ENCODE assay signal across 22 cellular contexts in the genomic region with DNA sequence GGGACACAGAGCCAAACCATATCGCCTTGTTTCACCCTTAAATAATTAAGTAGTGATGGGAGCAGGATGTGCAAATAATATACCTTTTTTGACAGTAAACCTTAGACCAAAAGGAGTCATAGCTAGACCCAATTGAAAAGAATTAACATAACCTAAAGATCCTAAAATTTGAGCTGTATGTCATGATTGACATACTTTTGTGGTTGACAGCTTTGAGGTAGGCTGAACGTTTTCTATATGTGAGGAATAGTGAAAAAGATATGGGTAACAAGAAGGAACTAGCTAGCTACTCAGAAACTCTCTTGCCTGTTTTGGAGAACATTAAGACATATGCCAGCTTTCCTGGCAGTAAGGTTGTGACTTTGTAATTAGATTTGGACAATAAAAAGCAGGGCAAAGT.
DNase-seq lines count a peak whose midpoint lies in the region; ATAC-seq and TF ChIP-seq lines count a peak whose summit lies in the region.
"Had no signal": no experiment of that assay in that cellular context is flagged by ENCODE, and none has a peak within 500 bp of the region (broad histone marks: within the 10 kb centered on the region; RNA-seq: fewer than 3 reads in every experiment).

No MANE protein-coding gene starts in this region.

- H3K27ac ChIP-seq in Panc1 (ENCODE audit: low read length) (peak overlapping the region; percentile 71), fibroblast of lung (ENCODE audit: insufficient read depth, low read length) (no peak overlapping the region)
- H3K27ac ChIP-seq: psoas muscle had no signal

- POLR2A ChIA-PET in Panc1 (lab: Charles Lee) = no interaction called here

- H3K4me2 ChIP-seq in fibroblast of lung (ENCODE audit: extremely low read depth, insufficient read depth, low read length) = peak overlapping the region; percentile 46

- H3K4me1 Mint-ChIP-seq in activated CD8-positive, alpha-beta memory T cell treated with anti-CD3 and anti-CD28 coated beads, Interleukin-2, amount 10 ng/mL, durations not matched to agents 7 days and 5 days = peaks cover 28% of the 10 kb centered on the region
- H3K4me1 Mint-ChIP-seq in stimulated activated naive CD8-positive, alpha-beta T cell treated with anti-CD3 and anti-CD28 coated beads, Interleukin-15, amount 100 ng/mL, for 72 hours = peaks cover 9% of the 10 kb centered on the region
- H3K4me1 Mint-ChIP-seq: central memory CD8-positive, alpha-beta T cell; memory B cell had no signal

- CTCF ChIA-PET in activated CD8-positive, alpha-beta memory T cell treated with anti-CD3 and anti-CD28 coated beads, Interleukin-2, amount 10 ng/mL, durations not matched to agents 7 days and 5 days (lab: Charles Lee) = no interaction called here
- CTCF ChIA-PET in Panc1 (lab: Charles Lee) = no interaction called here

- H3K36me3 Mint-ChIP-seq in activated CD8-positive, alpha-beta memory T cell treated with anti-CD3 and anti-CD28 coated beads, Interleukin-2, amount 10 ng/mL, durations not matched to agents 7 days and 5 days = peaks cover 6% of the 10 kb centered on the region
- H3K36me3 Mint-ChIP-seq: activated naive CD4-positive, alpha-beta T cell treated with anti-CD3 and anti-CD28 coated beads, Interleukin-2, amount 50 U/mL, for 24 hours; memory B cell had no signal

- intact Hi-C loops in Panc1 (cut with micrococcal nuclease; ENCODE audit: unreplicated experiment) = no loop called here

- H3K4me3 ChIP-seq in Panc1 (ENCODE audit: low read depth in 2 of 2, low read length in 2 of 2) = no peak overlapping the region
- no peak overlapping the region for H3K4me3 ChIP-seq in fibroblast of lung (replicated peaks in 1 of 4; ENCODE audit: control extremely low read depth in 1 of 4, insufficient read depth in 1 of 4, low read depth in 3 of 4, low read length in 4 of 4)
- H3K4me3 ChIP-seq: psoas muscle had no signal

- in situ Hi-C loops in Panc1 (cut with HindIII; ENCODE audit: low pct_unique_long_range_greater_than_20kb, low sequenced_read_pairs) = no loop called here

- H4K20me1 ChIP-seq in fibroblast of lung (ENCODE audit: control insufficient read depth, extremely low read depth, insufficient read depth, low read length) = no peaks in the 10 kb centered on the region

- H3K9me3 Mint-ChIP-seq in activated CD8-positive, alpha-beta memory T cell treated with anti-CD3 and anti-CD28 coated beads, Interleukin-2, amount 10 ng/mL, durations not matched to agents 7 days and 5 days (ENCODE audit: low read depth) = no peaks in the 10 kb centered on the region
- H3K9me3 Mint-ChIP-seq in stimulated activated naive CD8-positive, alpha-beta T cell treated with anti-CD3 and anti-CD28 coated beads, Interleukin-15, amount 100 ng/mL, for 72 hours = peaks cover 0 to 7% of the 10 kb centered on the region in 2 donors
- H3K9me3 Mint-ChIP-seq: activated naive CD4-positive, alpha-beta T cell treated with anti-CD3 and anti-CD28 coated beads, Interleukin-2, amount 50 U/mL, for 24 hours; activated T-helper 1 cell treated with anti-CD3 and anti-CD28 coated beads, Interleukin-12 subunit alpha, Interleukin-12 subunit beta, Interleukin-2, Interleukin-4 antibody, amounts not matched to agents 30 ng/mL and 10 ng/mL and 1 ng/mL, durations not matched to agents 14 hours and 24 hours and 36 hours; central memory CD8-positive, alpha-beta T cell had no signal

- H3K27ac Mint-ChIP-seq in activated CD8-positive, alpha-beta memory T cell treated with anti-CD3 and anti-CD28 coated beads, Interleukin-2, amount 10 ng/mL, durations not matched to agents 7 days and 5 days = peak overlapping the region; percentile 52
- H3K27ac Mint-ChIP-seq in stimulated activated naive CD8-positive, alpha-beta T cell treated with anti-CD3 and anti-CD28 coated beads, Interleukin-15, amount 100 ng/mL, for 72 hours = peak overlapping the region in 1 of 2 donors; percentile 58
- H3K27ac Mint-ChIP-seq: activated naive CD4-positive, alpha-beta T cell treated with anti-CD3 and anti-CD28 coated beads, Interleukin-2, amount 50 U/mL, for 24 hours; activated T-helper 1 cell treated with anti-CD3 and anti-CD28 coated beads, Interleukin-12 subunit alpha, Interleukin-12 subunit beta, Interleukin-2, Interleukin-4 antibody, amounts not matched to agents 30 ng/mL and 10 ng/mL and 1 ng/mL, durations not matched to agents 14 hours and 24 hours and 36 hours; memory B cell had no signal

- no peaks in the 10 kb centered on the region for H3K9me3 ChIP-seq in Panc1 (ENCODE audit: control insufficient read depth, insufficient read depth, low read depth, low read length)
- no peaks in the 10 kb centered on the region for H3K9me3 ChIP-seq in fibroblast of lung (ENCODE audit: control insufficient read depth, insufficient read depth, low read depth, low read length)
- H3K9me3 ChIP-seq: psoas muscle had no signal

- no peak for ATAC-seq in activated CD8-positive, alpha-beta memory T cell treated with anti-CD3 and anti-CD28 coated beads, Interleukin-2, amount 10 ng/mL, durations not matched to agents 7 days and 5 days
- ATAC-seq in Panc1 (no peak), GM19467 (IDR thresholded peaks at IDR 0.05; ENCODE audit: unreplicated experiment) (no peak)
- peak; percentile 64 for ATAC-seq in stimulated activated naive CD8-positive, alpha-beta T cell treated with anti-CD3 and anti-CD28 coated beads, Interleukin-15, amount 100 ng/mL, for 72 hours
- ATAC-seq: psoas muscle had no signal

- peaks cover 14% of the 10 kb centered on the region for H3K4me1 ChIP-seq in Panc1 (ENCODE audit: control insufficient read depth, insufficient read depth, low read length)
- peaks cover 2% of the 10 kb centered on the region for H3K4me1 ChIP-seq in fibroblast of lung (ENCODE audit: control insufficient read depth, extremely low read depth, insufficient read depth, low read length)
- H3K4me1 ChIP-seq: psoas muscle had no signal

- H3K4me3 Mint-ChIP-seq in activated CD8-positive, alpha-beta memory T cell treated with anti-CD3 and anti-CD28 coated beads, Interleukin-2, amount 10 ng/mL, durations not matched to agents 7 days and 5 days = no peak overlapping the region
- peak overlapping the region in 1 of 2 donors; percentile 6 for H3K4me3 Mint-ChIP-seq in stimulated activated naive CD8-positive, alpha-beta T cell treated with anti-CD3 and anti-CD28 coated beads, Interleukin-15, amount 100 ng/mL, for 72 hours
- H3K4me3 Mint-ChIP-seq: activated naive CD4-positive, alpha-beta T cell treated with anti-CD3 and anti-CD28 coated beads, Interleukin-2, amount 50 U/mL, for 24 hours; activated T-helper 1 cell treated with anti-CD3 and anti-CD28 coated beads, Interleukin-12 subunit alpha, Interleukin-12 subunit beta, Interleukin-2, Interleukin-4 antibody, amounts not matched to agents 30 ng/mL and 10 ng/mL and 1 ng/mL, durations not matched to agents 14 hours and 24 hours and 36 hours; central memory CD8-positive, alpha-beta T cell; memory B cell had no signal

- no peak for DNase-seq in activated CD8-positive, alpha-beta memory T cell treated with anti-CD3 and anti-CD28 coated beads, Interleukin-2, amount 10 ng/mL, durations not matched to agents 7 days and 5 days
- no peak for DNase-seq in activated CD8-positive, alpha-beta memory T cell treated with anti-CD3 and anti-CD28 coated beads, Interleukin-2, amount 50 U/mL, for 48 hours
- DNase-seq in Panc1 (ENCODE audit: low read depth, low spot score) = no peak
- DNase-seq in fibroblast of lung (ENCODE audit: low read depth in 2 of 2) = no peak
- no peak for DNase-seq in stimulated activated naive CD8-positive, alpha-beta T cell treated with anti-CD3 and anti-CD28 coated beads, Interleukin-15, amount 100 ng/mL, for 72 hours
- DNase-seq in hypothalamus (lab: John Stamatoyannopoulos, UW) = no peak
- DNase-seq in NCI-H2196 treated with DMSO at 0.1 percent for 48 hours (lab: John Stamatoyannopoulos, UW; ENCODE audit: unreplicated experiment) = no peak
- DNase-seq: activated CD8-positive, alpha-beta memory T cell treated with anti-CD3 and anti-CD28 coated beads for 24 hours; DMS79; GF-D8; Kasumi-1; NCI-H1694; NCI-H2171; NCI-H82; psoas muscle; Right ventricle myocardium superior; substantia nigra had no signal

- H3K9ac ChIP-seq in fibroblast of lung (ENCODE audit: insufficient read depth, low read length) = no peak overlapping the region

- no peak overlapping the region for H2AFZ ChIP-seq in fibroblast of lung (ENCODE audit: low read length)

- no TSS peak for BruUV-seq in Panc1 (replicated peaks; lab: Mats Ljungman, UMichigan)

- H3K79me2 ChIP-seq in fibroblast of lung (ENCODE audit: control insufficient read depth, insufficient read depth, low read length) = no peaks in the 10 kb centered on the region

- H3K27me3 Mint-ChIP-seq in activated CD8-positive, alpha-beta memory T cell treated with anti-CD3 and anti-CD28 coated beads, Interleukin-2, amount 10 ng/mL, durations not matched to agents 7 days and 5 days = no peaks in the 10 kb centered on the region
- no peaks in the 10 kb centered on the region for H3K27me3 Mint-ChIP-seq in stimulated activated naive CD8-positive, alpha-beta T cell treated with anti-CD3 and anti-CD28 coated beads, Interleukin-15, amount 100 ng/mL, for 72 hours
- H3K27me3 Mint-ChIP-seq: activated naive CD4-positive, alpha-beta T cell treated with anti-CD3 and anti-CD28 coated beads, Interleukin-2, amount 50 U/mL, for 24 hours; central memory CD8-positive, alpha-beta T cell; memory B cell had no signal

- H3K27me3 ChIP-seq in Panc1 (ENCODE audit: control insufficient read depth, insufficient read depth, low read length) (no peaks in the 10 kb centered on the region), fibroblast of lung (ENCODE audit: control insufficient read depth, insufficient read depth, low read length) (no peaks in the 10 kb centered on the region)

- TF ChIP-seq CTCF in Panc1 (IDR thresholded peaks at IDR 0.05) = no peak
- TF ChIP-seq CTCF in fibroblast of lung (conservative IDR thresholded peaks at IDR 0.05 in 1 of 2, IDR thresholded peaks at IDR 0.05 in 1 of 2; ENCODE audit: low read depth in 1 of 2, low read length in 2 of 2) = no peak

- H3K36me3 ChIP-seq in Panc1 (ENCODE audit: control insufficient read depth, insufficient read depth, low read length) (no peaks in the 10 kb centered on the region), fibroblast of lung (ENCODE audit: control insufficient read depth, insufficient read depth, low read length) (no peaks in the 10 kb centered on the region)
